In genomic region chr1:179217943-179218507, GRCh38 we compare ENCODE assay signal across 9 cellular contexts. TPM values are rescaled to one million over a fixed set of nuclear protein-coding genes. Genes with fewer than 3 reads are reported as not detected.
A peak's percentile ranks its signal among the peaks of the same experiment; 100 is the strongest.
DNase-seq lines count a peak whose midpoint lies in the region; ATAC-seq and TF ChIP-seq lines count a peak whose summit lies in the region.
"Had no signal": no experiment of that assay in that cellular context is flagged by ENCODE, and none has a peak within 500 bp of the region (broad histone marks: within the 10 kb centered on the region; RNA-seq: fewer than 3 reads in every experiment).

No MANE protein-coding gene starts in this region.

- TF ChIP-seq POLR2A in esophagus muscularis mucosa (IDR thresholded peaks at IDR 0.05; ENCODE audit: low read depth): no peak

- whole genome bisulfite sequencing in esophagus muscularis mucosa: 70% methylated on average over 5 of the region's 5 CpGs

- no peak for TF ChIP-seq CTCF in esophagus muscularis mucosa (IDR thresholded peaks at IDR 0.05)

- no peak for TF ChIP-seq EP300 in esophagus muscularis mucosa (IDR thresholded peaks at IDR 0.05)

- H3K27me3 ChIP-seq in esophagus muscularis mucosa: no peaks in the 10 kb centered on the region
- H3K27me3 ChIP-seq in skeletal muscle satellite cell (ENCODE audit: control insufficient read depth, insufficient read depth, low read length): no peaks in the 10 kb centered on the region
- H3K27me3 ChIP-seq: ovary had no signal

- no peak for ATAC-seq in GM19467 (IDR thresholded peaks at IDR 0.05; ENCODE audit: unreplicated experiment)

- H3K4me1 ChIP-seq in esophagus muscularis mucosa (peaks cover 7 to 26% (median 15%) of the 10 kb centered on the region in 4 donors), skeletal muscle satellite cell (ENCODE audit: control insufficient read depth, insufficient read depth, low read length) (peaks cover 9% of the 10 kb centered on the region)

- peak; percentile 23 for DNase-seq in ELR (ENCODE audit: low read depth)
- DNase-seq in OCI-M2 (lab: John Stamatoyannopoulos, UW; ENCODE audit: unreplicated experiment): peak; percentile 40
- DNase-seq in esophagus muscularis mucosa (ENCODE audit: extremely low spot score): no peak
- no peak for DNase-seq in effector CD8-positive, alpha-beta T cell (lab: John Stamatoyannopoulos, UW)
- DNase-seq in anterior cingulate cortex (lab: John Stamatoyannopoulos, UW): no peak
- DNase-seq in stimulated activated CD4-positive, alpha-beta T cell treated with anti-CD3 and anti-CD28 coated beads, Interleukin-4, amount 100 ng/mL, for 24 hours: no peak
- DNase-seq: ovary had no signal

- H3K4me2 ChIP-seq in skeletal muscle satellite cell (ENCODE audit: low read length): peak overlapping the region; percentile 8

- intact Hi-C loops in esophagus muscularis mucosa (cut with DNase I): no loop called here

- H3K36me3 ChIP-seq in esophagus muscularis mucosa (peaks cover 0 to 16% (median 4%) of the 10 kb centered on the region in 4 donors), skeletal muscle satellite cell (ENCODE audit: insufficient read depth, low read length) (peaks cover 5% of the 10 kb centered on the region)
- H3K36me3 ChIP-seq: ovary had no signal

- H3K4me3 ChIP-seq in esophagus muscularis mucosa (no peak overlapping the region), skeletal muscle satellite cell (ENCODE audit: low read length) (no peak overlapping the region)
- H3K4me3 ChIP-seq: ovary had no signal

- H3K27ac ChIP-seq in esophagus muscularis mucosa (replicated peaks in 1 of 4): peak overlapping the region; percentile 37 to 61 (median 57)

- no peak overlapping the region for H3K9ac ChIP-seq in skeletal muscle satellite cell (ENCODE audit: low read depth, low read length)

- H3K9me3 ChIP-seq in esophagus muscularis mucosa: no peaks in the 10 kb centered on the region
- H3K9me3 ChIP-seq in skeletal muscle satellite cell (replicated peaks; ENCODE audit: low read length): no peaks in the 10 kb centered on the region
- H3K9me3 ChIP-seq: ovary had no signal

RNA-seq across cellular contexts. Expression of gene ABL2, which starts 11.5 kb away (rescaled TPM):
- 10 to 100 TPM; 12.9 to 37.3 (median 15.6) TPM for total RNA-seq in esophagus muscularis mucosa
- total RNA-seq in skeletal muscle satellite cell (2012; rRNA removed): 60.1 and 73.8 TPM in 2 replicates

Comparison
In these comparisons a context has a peak if more than half of its experiments do, and no peak if none do; other contexts are left out.
1. DNase-seq: peak in ELR (single experiment) and OCI-M2 (single experiment); none in esophagus muscularis mucosa (single experiment), effector CD8-positive, alpha-beta T cell (single experiment), anterior cingulate cortex (0 of 58) and stimulated activated CD4-positive, alpha-beta T cell treated with anti-CD3 and anti-CD28 coated beads, Interleukin-4, amount 100 ng/mL, for 24 hours (single experiment).